ENCODE assay signal across 1 cellular context in the genomic region with DNA sequence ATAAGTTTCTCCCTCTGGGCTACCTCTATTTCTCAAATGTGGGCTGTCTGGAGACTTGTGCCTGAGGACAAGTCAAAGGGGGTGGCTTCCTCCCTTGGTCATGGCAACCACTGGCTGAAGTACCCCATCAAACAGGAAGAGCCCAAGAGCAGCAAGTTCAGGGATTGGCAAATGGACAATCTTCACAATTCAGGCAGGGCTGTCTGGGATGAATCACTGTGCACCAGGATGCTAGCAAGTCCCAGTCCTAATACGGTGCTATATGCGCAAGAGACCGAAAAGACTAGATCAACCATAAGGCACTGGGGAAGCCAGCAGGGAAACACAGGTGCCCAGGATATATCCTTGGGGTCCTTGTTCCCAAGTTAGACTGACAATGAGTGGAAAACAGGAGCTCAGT.
TF ChIP-seq lines count a peak whose summit lies in the region.

No MANE protein-coding gene starts in this region.

TF ChIP-seq in SK-N-SH treated with all-trans-retinoic acid at 6 μM for 48 hours, 23 proteins besides CTCF, POLR2A, EP300 and RAD21 (continued from another document):
- TF ChIP-seq TSHZ2 (CRISPR knock-in tag; IDR thresholded peaks at IDR 0.05) (no peak), ZNF8 (CRISPR knock-in tag; IDR thresholded peaks at IDR 0.05) (no peak), OSR1 (CRISPR knock-in tag; IDR thresholded peaks at IDR 0.05) (no peak), ISL1 (CRISPR knock-in tag; IDR thresholded peaks at IDR 0.05) (no peak), CSDC2 (CRISPR knock-in tag; IDR thresholded peaks at IDR 0.05) (no peak), GLIS3 (CRISPR knock-in tag; IDR thresholded peaks at IDR 0.05) (no peak), BACH2 (CRISPR knock-in tag; IDR thresholded peaks at IDR 0.05; ENCODE audit: borderline replicate concordance) (no peak), ESRRG (CRISPR knock-in tag; IDR thresholded peaks at IDR 0.05) (no peak)
- TF ChIP-seq, protein P1, sequence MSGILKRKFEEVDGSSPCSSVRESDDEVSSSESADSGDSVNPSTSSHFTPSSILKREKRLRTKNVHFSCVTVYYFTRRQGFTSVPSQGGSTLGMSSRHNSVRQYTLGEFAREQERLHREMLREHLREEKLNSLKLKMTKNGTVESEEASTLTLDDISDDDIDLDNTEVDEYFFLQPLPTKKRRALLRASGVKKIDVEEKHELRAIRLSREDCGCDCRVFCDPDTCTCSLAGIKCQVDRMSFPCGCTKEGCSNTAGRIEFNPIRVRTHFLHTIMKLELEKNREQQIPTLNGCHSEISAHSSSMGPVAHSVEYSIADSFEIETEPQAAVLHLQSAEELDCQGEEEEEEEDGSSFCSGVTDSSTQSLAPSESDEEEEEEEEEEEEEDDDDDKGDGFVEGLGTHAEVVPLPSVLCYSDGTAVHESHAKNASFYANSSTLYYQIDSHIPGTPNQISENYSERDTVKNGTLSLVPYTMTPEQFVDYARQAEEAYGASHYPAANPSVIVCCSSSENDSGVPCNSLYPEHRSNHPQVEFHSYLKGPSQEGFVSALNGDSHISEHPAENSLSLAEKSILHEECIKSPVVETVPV (CRISPR knock-in tag; IDR thresholded peaks at IDR 0.05) = no peak
TF ChIP-seq in SK-N-SH treated with all-trans-retinoic acid at 6 μM for 48 hours: peak in this region for 0.
